17 cellular contexts compared by ENCODE assay signal in genomic region chr6:6764764-6765434, GRCh38.
DNase-seq lines count a peak whose midpoint lies in the region; ATAC-seq, FAIRE-seq and TF ChIP-seq lines count a peak whose summit lies in the region.
"Had no signal": no experiment of that assay in that cellular context is flagged by ENCODE, and none has a peak within 500 bp of the region (broad histone marks: within the 10 kb centered on the region; RNA-seq: fewer than 3 reads in every experiment).

No MANE protein-coding gene starts in this region.

- intact Hi-C loops in heart right ventricle (cut with DNase I) = loop anchor here in 1 of 10 donors (5.0 kb wide), 1 partner anchor 42 kb away; no protein-coding TSS in a partner anchor
- intact Hi-C loops in Right ventricle myocardium inferior (cut with DNase I) = no loop called here
- intact Hi-C loops in GM12878 (cut with micrococcal nuclease; ENCODE audit: unreplicated experiment) = no loop called here
- intact Hi-C loops in right lobe of liver (cut with DNase I) = no loop called here
- intact Hi-C loops in thyroid gland (cut with DNase I) = no loop called here
- intact Hi-C loops in esophagus muscularis mucosa (cut with DNase I) = no loop called here

- H3K9me3 ChIP-seq in heart right ventricle (no peaks in the 10 kb centered on the region), GM12878 (replicated peaks; ENCODE audit: control insufficient read depth, insufficient read depth, low read length) (no peaks in the 10 kb centered on the region), right lobe of liver (no peaks in the 10 kb centered on the region), thyroid gland (no peaks in the 10 kb centered on the region), esophagus muscularis mucosa (no peaks in the 10 kb centered on the region)
- H3K9me3 ChIP-seq: Caco-2 had no signal

- POLR2A ChIA-PET in GM12878 (lab: Charles Lee) = no interaction called here

- TF ChIP-seq POLR2A in GM12878 (IDR thresholded peaks at IDR 0.05; ENCODE audit: low read depth, low read length) (no peak), right lobe of liver (IDR thresholded peaks at IDR 0.05) (no peak), thyroid gland (IDR thresholded peaks at IDR 0.05) (peak in 1 of 2 donors; percentile 31), esophagus muscularis mucosa (IDR thresholded peaks at IDR 0.05; ENCODE audit: low read depth) (no peak)

- H3K4me3 ChIP-seq in heart right ventricle (no peak overlapping the region), GM12878 (no peak overlapping the region), right lobe of liver (no peak overlapping the region), thyroid gland (replicated peaks in 1 of 3) (no peak overlapping the region), esophagus muscularis mucosa (no peak overlapping the region)

- TF ChIP-seq EP300 in GM12878 (IDR thresholded peaks at IDR 0.05; ENCODE audit: borderline replicate concordance in 1 of 2, control insufficient read depth in 1 of 2, low read depth in 2 of 2, low read length in 2 of 2) (no peak), esophagus muscularis mucosa (IDR thresholded peaks at IDR 0.05) (no peak)

- no peak for FAIRE-seq in GM12878 (lab: Jason Lieb, UNC)
- FAIRE-seq: GM12891 had no signal

- no TSS peak for BruUV-seq in GM12878 (replicated peaks; lab: Mats Ljungman, UMichigan)

- H3K27me3 ChIP-seq in heart right ventricle = no peaks in the 10 kb centered on the region
- H3K27me3 ChIP-seq in GM12878 (replicated peaks in 1 of 2; ENCODE audit: control insufficient read depth in 2 of 2, insufficient read depth in 2 of 2, low read length in 1 of 2) = no peaks in the 10 kb centered on the region
- H3K27me3 ChIP-seq in right lobe of liver = no peaks in the 10 kb centered on the region
- no peaks in the 10 kb centered on the region for H3K27me3 ChIP-seq in thyroid gland
- H3K27me3 ChIP-seq in esophagus muscularis mucosa = no peaks in the 10 kb centered on the region

- H3K36me3 ChIP-seq in heart right ventricle (no peaks in the 10 kb centered on the region), GM12878 (ENCODE audit: control insufficient read depth in 2 of 2, insufficient read depth in 2 of 2, low read length in 1 of 2) (no peaks in the 10 kb centered on the region), right lobe of liver (no peaks in the 10 kb centered on the region), thyroid gland (no peaks in the 10 kb centered on the region), esophagus muscularis mucosa (no peaks in the 10 kb centered on the region)

- CTCF ChIA-PET in GM12878 (lab: Yijun Ruan, JAX) = interaction anchor here (1.1 to 1.2 kb wide), 2 partner anchors 68 to 478 kb away, joined by 3 read pairs; no protein-coding TSS in a partner anchor

- H4K20me1 ChIP-seq in GM12878 (ENCODE audit: control insufficient read depth, insufficient read depth) = no peaks in the 10 kb centered on the region

- in situ Hi-C loops in GM12878 (cut with MboI) = no loop called here

- H3K79me2 ChIP-seq in GM12878 (ENCODE audit: control insufficient read depth, insufficient read depth, low read length) = no peaks in the 10 kb centered on the region

- no peak for TF ChIP-seq RAD21 in GM12878 (IDR thresholded peaks at IDR 0.05; ENCODE audit: insufficient read depth, low read depth, low read length)

- SMC1A ChIA-PET in GM12878 (lab: Charles Lee; ENCODE audit: uncharacterized antibody, unreplicated experiment) = interaction anchor here (0.8 to 1.0 kb wide), 3 partner anchors 83 to 322 kb away, joined by 3 to 5 read pairs (median 3); no protein-coding TSS in a partner anchor

- RAD21 ChIA-PET in GM12878 (lab: Charles Lee; ENCODE audit: unreplicated experiment) = interaction anchor here (1.2 kb wide), 1 partner anchor 88 kb away, joined by 3 read pairs; no protein-coding TSS in a partner anchor

- DNase-seq in heart right ventricle = no peak
- no peak for DNase-seq in Right ventricle myocardium inferior (ENCODE audit: missing footprints)
- DNase-seq in GM12878 (ENCODE audit: low read depth, low spot score) = no peak
- peak in 1 of 3 donors; percentile 72 for DNase-seq in right lobe of liver
- DNase-seq in thyroid gland = peak; percentile 87 to 88
- no peak for DNase-seq in esophagus muscularis mucosa (ENCODE audit: extremely low spot score)
- no peak for DNase-seq in UCSD-AML1 (lab: John Stamatoyannopoulos, UW; ENCODE audit: unreplicated experiment)
- no peak for DNase-seq in SW 1271 (lab: John Stamatoyannopoulos, UW)
- DNase-seq: Caco-2, HCEC 1CT, IMR-90, NCI-H1436 treated with DMSO at 0.1 percent for 48 hours, NCI-H2081, NCI-H226, NCI-H526, RPMI8226 had no signal

- no peak for TF ChIP-seq CTCF in heart right ventricle (IDR thresholded peaks at IDR 0.05)
- no peak for TF ChIP-seq CTCF in GM12878 (IDR thresholded peaks at IDR 0.05 in 2 of 3, conservative IDR thresholded peaks at IDR 0.05 in 1 of 3; ENCODE audit: control insufficient read depth in 2 of 3, extremely low read depth in 1 of 3, insufficient read depth in 1 of 3, low read depth in 3 of 3, low read length in 3 of 3)
- TF ChIP-seq CTCF in right lobe of liver (IDR thresholded peaks at IDR 0.05) = no peak
- TF ChIP-seq CTCF in thyroid gland (IDR thresholded peaks at IDR 0.05) = no peak
- TF ChIP-seq CTCF in esophagus muscularis mucosa (IDR thresholded peaks at IDR 0.05) = no peak

- H3K4me2 ChIP-seq in GM12878 (ENCODE audit: control insufficient read depth, insufficient read depth) = no peak overlapping the region

- H3K4me1 ChIP-seq in heart right ventricle (peaks cover 0 to 10% (median 0%) of the 10 kb centered on the region in 9 donors), GM12878 (ENCODE audit: control insufficient read depth, insufficient read depth, low read length) (no peaks in the 10 kb centered on the region; the same call in 1 of the 2 replicates), right lobe of liver (peaks cover 0 to 24% (median 4%) of the 10 kb centered on the region in 4 donors), thyroid gland (peaks cover 26 to 35% of the 10 kb centered on the region in 2 donors), esophagus muscularis mucosa (no peaks in the 10 kb centered on the region)
- H3K4me1 ChIP-seq: Caco-2 had no signal

- H3K9ac ChIP-seq in GM12878 (ENCODE audit: control insufficient read depth, insufficient read depth, low read length) = no peak overlapping the region

- peak overlapping the region in 1 of 10 donors; percentile 3 for H3K27ac ChIP-seq in heart right ventricle
- H3K27ac ChIP-seq in GM12878 (ENCODE audit: control insufficient read depth, insufficient read depth) = no peak overlapping the region
- peak overlapping the region in 2 of 3 donors; percentile 44 to 90 for H3K27ac ChIP-seq in right lobe of liver
- peak overlapping the region; percentile 69 to 95 (median 94) for H3K27ac ChIP-seq in thyroid gland
- no peak overlapping the region for H3K27ac ChIP-seq in esophagus muscularis mucosa (replicated peaks in 1 of 4)

- 65 to 72% methylated on average over 3 of the region's 3 CpGs for WGBS in heart right ventricle, 2 donors
- 31% methylated on average over 3 of the region's 3 CpGs for WGBS in GM12878 (ENCODE audit: insufficient coverage, insufficient replicate concordance, low lambda C conversion rate, missing lambda C conversion rate)
- 51% methylated on average over 3 of the region's 3 CpGs for WGBS in right lobe of liver (ENCODE audit: insufficient coverage, low coverage, low lambda C conversion rate, missing lambda C conversion rate)
- 24 to 34% methylated on average over 3 of the region's 3 CpGs for WGBS in thyroid gland, 2 donors
- WGBS in esophagus muscularis mucosa = 75% methylated on average over 3 of the region's 3 CpGs

- peak in 6 of 8 donors; percentile 59 to 85 (median 65) for ATAC-seq in heart right ventricle
- no peak for ATAC-seq in Right ventricle myocardium inferior
- peak; percentile 31; the same call in 2 of the 3 replicates for ATAC-seq in GM12878
- peak; percentile 66 to 77 (median 76) for ATAC-seq in right lobe of liver

- H2AFZ ChIP-seq in GM12878 (ENCODE audit: control insufficient read depth, low read depth, low read length) = no peak overlapping the region

TF ChIP-seq in GM12878, 131 proteins besides CTCF, POLR2A, EP300 and RAD21 (continues in another document):
- no peak for TF ChIP-seq HDGF (IDR thresholded peaks at IDR 0.05)
- no peak for TF ChIP-seq EED (IDR thresholded peaks at IDR 0.05; ENCODE audit: low read depth)
- TF ChIP-seq BCL11A (IDR thresholded peaks at IDR 0.05; ENCODE audit: low read depth, low read length) = no peak
- TF ChIP-seq BACH1 (IDR thresholded peaks at IDR 0.05; ENCODE audit: borderline replicate concordance) = no peak
- TF ChIP-seq E2F4 (IDR thresholded peaks at IDR 0.05; ENCODE audit: low read depth, low read length) = no peak
- no peak for TF ChIP-seq POU2F2 (IDR thresholded peaks at IDR 0.05; ENCODE audit: borderline replicate concordance, low read depth, low read length)

Comparison
In these comparisons a context has a peak if more than half of its experiments do, and no peak if none do; other contexts are left out.
1. DNase-seq: peak in thyroid gland (2 of 2); none in heart right ventricle (0 of 2), Right ventricle myocardium inferior (single experiment), GM12878 (single experiment), esophagus muscularis mucosa (single experiment), UCSD-AML1 (single experiment) and SW 1271 (0 of 2).
2. H3K27ac ChIP-seq: peak in right lobe of liver (2 of 3) and thyroid gland (3 of 3); none in GM12878 (single experiment) and esophagus muscularis mucosa (0 of 4).